In the genomic region with DNA sequence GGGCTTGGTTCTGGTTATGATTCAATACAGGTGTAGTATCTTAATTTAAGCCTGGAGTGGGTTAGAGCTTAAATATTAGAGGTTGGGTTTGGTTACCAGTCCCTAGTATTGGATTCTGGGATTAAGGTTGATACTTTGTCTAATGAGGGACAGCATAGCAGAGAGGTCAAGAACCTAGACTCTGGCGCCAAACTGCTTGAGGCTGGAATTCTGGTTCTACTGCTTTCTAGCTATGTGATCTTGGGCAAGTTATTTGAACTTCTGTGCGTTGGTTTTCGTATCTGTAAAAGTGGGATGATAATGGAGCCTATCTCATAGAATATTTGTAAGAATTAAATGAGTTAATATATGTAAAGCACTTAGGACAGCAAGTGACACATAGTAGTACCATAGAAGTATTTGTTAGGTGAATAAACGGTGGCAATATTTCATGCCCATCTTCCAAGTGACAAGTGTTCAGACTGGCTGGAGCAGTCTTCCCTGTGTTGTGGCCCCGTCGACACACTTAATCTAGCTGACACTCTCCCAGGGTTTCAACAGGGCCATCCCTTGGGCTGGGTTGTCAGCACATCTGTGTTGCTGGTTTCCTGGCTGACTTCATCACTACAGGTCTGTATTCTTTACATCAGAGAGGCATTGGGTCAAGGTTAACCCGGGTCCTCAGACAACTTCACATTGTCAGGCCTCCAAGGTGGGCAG, we compare ENCODE assay signal across 27 cellular contexts. TPM values are rescaled to one million over a fixed set of nuclear protein-coding genes. Genes with fewer than 3 reads are reported as not detected.
A peak's percentile ranks its signal among the peaks of the same experiment; 100 is the strongest.
DNase-seq lines count a peak whose midpoint lies in the region; ATAC-seq, FAIRE-seq and TF ChIP-seq lines count a peak whose summit lies in the region.
"Had no signal": no experiment of that assay in that cellular context is flagged by ENCODE, and none has a peak within 500 bp of the region (broad histone marks: within the 10 kb centered on the region; RNA-seq: fewer than 3 reads in every experiment).

No MANE protein-coding gene starts in this region.

- TF ChIP-seq POLR2A in K562 (conservative IDR thresholded peaks at IDR 0.05) (no peak), spleen (IDR thresholded peaks at IDR 0.05) (no peak)

- TF ChIP-seq RAD21 in K562 (CRISPR knock-in tag; conservative IDR thresholded peaks at IDR 0.05 in 1 of 2, IDR thresholded peaks at IDR 0.05 in 1 of 2): no peak

- H3K4me1 ChIP-seq in K562 (replicated peaks in 1 of 2; ENCODE audit: control insufficient read depth in 2 of 2, insufficient read depth in 2 of 2, low read length in 2 of 2) (peaks cover 1 to 4% of the 10 kb centered on the region in 2 experiments; a peak in 3 of 5 replicates), spleen (peaks cover 9 to 38% (median 15%) of the 10 kb centered on the region in 6 donors)

- no peak overlapping the region for H3K4me2 ChIP-seq in K562 (ENCODE audit: insufficient read depth, low read length)

- H3K27me3 Mint-ChIP-seq in activated T-cell treated with anti-CD3 and anti-CD28 coated beads, Interleukin-2, amount 50 U/mL, for 72 hours (ENCODE audit: low read depth): no peaks in the 10 kb centered on the region
- no peaks in the 10 kb centered on the region for H3K27me3 Mint-ChIP-seq in activated T-cell treated with anti-CD3 and anti-CD28 coated beads, Interleukin-2, amount 50 U/mL, for 24 hours
- H3K27me3 Mint-ChIP-seq in type B pancreatic cell: no peaks in the 10 kb centered on the region

- WGBS in K562 (ENCODE audit: insufficient coverage, low coverage, missing lambda C conversion rate): 34% methylated on average over 7 of the region's 7 CpGs
- 78 to 92% (median 86%) methylated on average over 6 to 7 of the region's 7 CpGs for WGBS in spleen, 5 donors

- H2AFZ ChIP-seq in K562 (ENCODE audit: low read depth, low read length): no peak overlapping the region

- TF ChIP-seq CTCF in K562 (IDR thresholded peaks at IDR 0.05 in 2 of 3, conservative IDR thresholded peaks at IDR 0.05 in 1 of 3; ENCODE audit: insufficient read depth in 2 of 3, low read depth in 1 of 3, low read length in 3 of 3) (no peak), type B pancreatic cell (conservative IDR thresholded peaks at IDR 0.05) (no peak), spleen (IDR thresholded peaks at IDR 0.05 in 8 of 11, conservative IDR thresholded peaks at IDR 0.05 in 3 of 11) (no peak)

- H3K4me3 ChIP-seq in K562 (no peak overlapping the region), spleen (no peak overlapping the region)
- H3K4me3 ChIP-seq: tibial artery had no signal

- no peaks in the 10 kb centered on the region for H3K9me3 ChIP-seq in K562 (replicated peaks; ENCODE audit: control insufficient read depth, insufficient read depth, low read depth, low read length)
- no peaks in the 10 kb centered on the region for H3K9me3 ChIP-seq in spleen
- H3K9me3 ChIP-seq: neutrophil, tibial artery had no signal

- H3K36me3 Mint-ChIP-seq in activated T-cell treated with anti-CD3 and anti-CD28 coated beads, Interleukin-2, amount 50 U/mL, for 72 hours (ENCODE audit: insufficient read depth in 2 of 2): peaks cover 0 to 12% of the 10 kb centered on the region in 2 donors
- H3K36me3 Mint-ChIP-seq in activated T-cell treated with anti-CD3 and anti-CD28 coated beads, Interleukin-2, amount 50 U/mL, for 24 hours (ENCODE audit: low read depth): peaks cover 4% of the 10 kb centered on the region
- H3K36me3 Mint-ChIP-seq in type B pancreatic cell: peaks cover 4% of the 10 kb centered on the region

- no peak for FAIRE-seq in K562 (lab: Jason Lieb, UNC)
- FAIRE-seq in HTR-8/SVneo (lab: Jason Lieb, UNC): no peak
- FAIRE-seq: A204.1, GM12892, keratinocyte, RCC 7860 had no signal

- H3K79me2 ChIP-seq in K562 (ENCODE audit: control insufficient read depth, insufficient read depth, low read length): no peaks in the 10 kb centered on the region

- H3K36me3 ChIP-seq in K562 (ENCODE audit: control insufficient read depth, insufficient read depth, low read length) (no peaks in the 10 kb centered on the region), spleen (peaks cover 0 to 42% (median 9%) of the 10 kb centered on the region in 6 donors)
- H3K36me3 ChIP-seq: tibial artery had no signal

- CTCF ChIA-PET in K562 (lab: Yijun Ruan, JAX; ENCODE audit: low intra/inter-chr PET ratio): interaction anchor here (0.5 kb wide), 1 partner anchor 56 kb away, joined by 5 read pairs; no protein-coding TSS in a partner anchor

- POLR2A ChIA-PET in K562 (lab: Yijun Ruan, JAX): interaction anchor here (0.6 to 1.2 kb wide), 2 partner anchors 15 to 44 kb away, joined by 3 to 4 read pairs; no protein-coding TSS in a partner anchor

- peaks cover 43% of the 10 kb centered on the region for H3K4me1 Mint-ChIP-seq in activated T-cell treated with anti-CD3 and anti-CD28 coated beads, Interleukin-2, amount 50 U/mL, for 72 hours (ENCODE audit: low read depth)
- peaks cover 40% of the 10 kb centered on the region for H3K4me1 Mint-ChIP-seq in activated T-cell treated with anti-CD3 and anti-CD28 coated beads, Interleukin-2, amount 50 U/mL, for 24 hours (ENCODE audit: low read depth)
- peaks cover 24% of the 10 kb centered on the region for H3K4me1 Mint-ChIP-seq in type B pancreatic cell (ENCODE audit: unreplicated experiment)

- no peak for TF ChIP-seq EP300 in K562 (IDR thresholded peaks at IDR 0.05; ENCODE audit: low read length)

- H3K27ac ChIP-seq in K562 (ENCODE audit: extremely low read depth, low read depth, low read length) (no peak overlapping the region), layer of hippocampus (ENCODE audit: low read depth, low read length) (peak overlapping the region; percentile 39), spleen (no peak overlapping the region)
- H3K27ac ChIP-seq: HL-60, neutrophil, tibial artery had no signal

- H3K27me3 ChIP-seq in K562 (ENCODE audit: control insufficient read depth in 2 of 2, insufficient read depth in 2 of 2, low read length in 2 of 2): no peaks in the 10 kb centered on the region
- H3K27me3 ChIP-seq in layer of hippocampus (ENCODE audit: control insufficient read depth, insufficient read depth, low read length): no peaks in the 10 kb centered on the region
- H3K27me3 ChIP-seq in spleen (replicated peaks in 1 of 7): no peaks in the 10 kb centered on the region
- H3K27me3 ChIP-seq: tibial artery had no signal

- ATAC-seq in activated T-cell treated with anti-CD3 and anti-CD28 coated beads, Interleukin-2, amount 50 U/mL, for 72 hours (replicated peaks in 1 of 2): no peak
- ATAC-seq in K562: no peak

- peak overlapping the region in 1 of 2 donors; percentile 42 for H3K4me3 Mint-ChIP-seq in activated T-cell treated with anti-CD3 and anti-CD28 coated beads, Interleukin-2, amount 50 U/mL, for 72 hours
- no peak overlapping the region for H3K4me3 Mint-ChIP-seq in activated T-cell treated with anti-CD3 and anti-CD28 coated beads, Interleukin-2, amount 50 U/mL, for 24 hours
- H3K4me3 Mint-ChIP-seq in type B pancreatic cell: peak overlapping the region; percentile 20

- no peaks in the 10 kb centered on the region for H3K9me3 Mint-ChIP-seq in activated T-cell treated with anti-CD3 and anti-CD28 coated beads, Interleukin-2, amount 50 U/mL, for 72 hours
- H3K9me3 Mint-ChIP-seq in activated T-cell treated with anti-CD3 and anti-CD28 coated beads, Interleukin-2, amount 50 U/mL, for 24 hours: no peaks in the 10 kb centered on the region
- no peaks in the 10 kb centered on the region for H3K9me3 Mint-ChIP-seq in type B pancreatic cell

- H3K9me1 ChIP-seq in K562 (ENCODE audit: control insufficient read depth, insufficient read depth, low read length): no peaks in the 10 kb centered on the region

- in situ Hi-C loops in K562 (cut with MboI): no loop called here

- peak overlapping the region; percentile 25 for H3K27ac Mint-ChIP-seq in activated T-cell treated with anti-CD3 and anti-CD28 coated beads, Interleukin-2, amount 50 U/mL, for 72 hours
- H3K27ac Mint-ChIP-seq in activated T-cell treated with anti-CD3 and anti-CD28 coated beads, Interleukin-2, amount 50 U/mL, for 24 hours: no peak overlapping the region
- H3K27ac Mint-ChIP-seq in type B pancreatic cell: peak overlapping the region; percentile 64

- no peak for DNase-seq in activated T-cell treated with anti-CD3 and anti-CD28 coated beads, Interleukin-2, amount 50 U/mL, for 72 hours
- no peak for DNase-seq in activated T-cell treated with anti-CD3 and anti-CD28 coated beads, Interleukin-2, amount 50 U/mL, for 24 hours
- no peak for DNase-seq in K562 (ENCODE audit: extremely low read depth in 1 of 4, low spot score in 3 of 4)
- no peak for DNase-seq in type B pancreatic cell (ENCODE audit: extremely low spot score, unreplicated experiment)
- no peak for DNase-seq in NCI-H187 treated with DMSO at 0.1 percent for 48 hours (lab: John Stamatoyannopoulos, UW)
- no peak for DNase-seq in HTR-8/SVneo (ENCODE audit: insufficient read length, low spot score)
- no peak for DNase-seq in spleen
- DNase-seq: activated CD4-positive, alpha-beta T cell treated with anti-CD3 and anti-CD28 coated beads, Interleukin-2, amount 50 U/mL, for 48 hours; activated naive CD4-positive, alpha-beta T cell; COR-L47; effector memory CD4-positive, alpha-beta T cell; GOT3; NCI-H1417; NK-92 treated with Interleukin-12 subunit alpha and Interleukin-12 subunit beta, amount 100 ng/mL, for 24 hours; tibial artery had no signal

- intact Hi-C loops in K562 (cut with micrococcal nuclease): no loop called here
- intact Hi-C loops in spleen (cut with DNase I; ENCODE audit: low total_unique reads): no loop called here

- BruUV-seq in K562 (replicated peaks; lab: Mats Ljungman, UMichigan): TSS peak; percentile 34

- H4K20me1 ChIP-seq in K562 (replicated peaks; ENCODE audit: control insufficient read depth, insufficient read depth, low read length): no peaks in the 10 kb centered on the region

- H3K9ac ChIP-seq in K562 (ENCODE audit: insufficient read depth in 1 of 2, low read depth in 2 of 2, low read length in 2 of 2): no peak overlapping the region

RNA-seq across cellular contexts. Expression of a gene that starts 3.0 kb away (rescaled TPM):
- total RNA-seq in activated T-cell treated with anti-CD3 and anti-CD28 coated beads, Interleukin-2, amount 50 U/mL, for 72 hours: under 1 TPM; 0.26 to 0.44 TPM
- not detected in 2 replicates for total RNA-seq in K562 (2011; cell fraction: chromatin; rRNA removed; ENCODE audit: low replicate concordance)
- total RNA-seq in K562 (2011; cell fraction: nucleolus; rRNA removed): not detected in 2 replicates
- not detected in 2 replicates for total RNA-seq in K562 (2011; cell fraction: nucleoplasm; rRNA removed)
- total RNA-seq in K562 (2014; rRNA removed): 0.04 TPM in 1 of 2 replicates, not detected in the other
- total RNA-seq in K562 (2014; rRNA removed; fragmentation: Illumina TruSeq; extraction: Trizol): not detected in 2 replicates
- total RNA-seq in K562 (2015; rRNA removed; fragmentation: Illumina TruSeq; extraction: Trizol): not detected in 2 replicates
- not detected in 2 replicates for total RNA-seq in K562 (2021)
- polyA plus RNA-seq in K562 (2011; rRNA removed): 0.03 TPM in 1 of 2 replicates, not detected in the other
- polyA plus RNA-seq in K562 (2011; cell fraction: cytosol; rRNA removed): 0.04 TPM in 1 of 2 replicates, not detected in the other
- 0.16 TPM in 1 of 2 replicates, not detected in the other for polyA plus RNA-seq in K562 (2011; cell fraction: nucleus; rRNA removed)
- 0.17 TPM in 1 of 2 replicates, not detected in the other for polyA plus RNA-seq in K562 (2012)
- not detected in 2 replicates for polyA plus RNA-seq in K562 (2014; fragmentation: Illumina TruSeq; extraction: Trizol)
- not detected for polyA plus RNA-seq in K562 (2014; fragmentation: Nextera tagmentation; extraction: Ambion mirVana)
- not detected in 2 replicates for polyA plus RNA-seq in K562 (2014; rRNA removed)
- polyA minus RNA-seq in K562 (2011; rRNA and poly(A)+ RNA removed): 0.12 TPM in 1 of 2 replicates, not detected in the other
- polyA minus RNA-seq in K562 (2011; cell fraction: cytosol; rRNA and poly(A)+ RNA removed): not detected in 2 replicates
- polyA minus RNA-seq in K562 (2011; cell fraction: nucleus; rRNA and poly(A)+ RNA removed): not detected in 2 replicates
- 3.7 and 18.9 TPM in 2 replicates for total RNA-seq in type B pancreatic cell (ENCODE audit: low replicate concordance)
- under 1 TPM in 3 of 7 donors, not detected in 4; 0.32 to 0.92 (median 0.70) TPM for total RNA-seq in spleen
- polyA plus RNA-seq in spleen: under 1 TPM; 0.05 to 0.16 (median 0.13) TPM
- total RNA-seq: chondrocyte, lung microvascular endothelial cell, M059J, pulmonary artery endothelial cell, SK-MEL-5 had no signal

RNA-seq across cellular contexts. Expression of a gene that starts 16.5 kb away (rescaled TPM):
- 10 to 100 TPM; 34.4 to 36.0 TPM for total RNA-seq in activated T-cell treated with anti-CD3 and anti-CD28 coated beads, Interleukin-2, amount 50 U/mL, for 72 hours
- total RNA-seq in K562 (2011; cell fraction: chromatin; rRNA removed; ENCODE audit: low replicate concordance): 20.5 and 93.3 TPM in 2 replicates
- total RNA-seq in K562 (2011; cell fraction: nucleolus; rRNA removed): 6.8 and 10.9 TPM in 2 replicates
- 27.2 and 35.5 TPM in 2 replicates for total RNA-seq in K562 (2011; cell fraction: nucleoplasm; rRNA removed)
- total RNA-seq in K562 (2014; rRNA removed): 34.2 and 44.0 TPM in 2 replicates
- 68.9 and 93.0 TPM in 2 replicates for total RNA-seq in K562 (2014; rRNA removed; fragmentation: Illumina TruSeq; extraction: Trizol)
- total RNA-seq in K562 (2015; rRNA removed; fragmentation: Illumina TruSeq; extraction: Trizol): 70.2 and 75.8 TPM in 2 replicates
- 54.1 and 57.1 TPM in 2 replicates for total RNA-seq in K562 (2021)
- polyA plus RNA-seq in K562 (2011; rRNA removed): 31.2 and 50.6 TPM in 2 replicates
- polyA plus RNA-seq in K562 (2011; cell fraction: cytosol; rRNA removed): 4.7 and 9.4 TPM in 2 replicates
- 7.0 and 13.4 TPM in 2 replicates for polyA plus RNA-seq in K562 (2011; cell fraction: nucleus; rRNA removed)
- polyA plus RNA-seq in K562 (2012): 39.9 and 43.0 TPM in 2 replicates
- polyA plus RNA-seq in K562 (2014; fragmentation: Illumina TruSeq; extraction: Trizol): 74.4 and 92.1 TPM in 2 replicates
- 10 to 100 TPM; 40.0 to 50.9 TPM for polyA plus RNA-seq in K562 (2014; fragmentation: Nextera tagmentation; extraction: Ambion mirVana)
- polyA plus RNA-seq in K562 (2014; rRNA removed): 62.4 and 69.0 TPM in 2 replicates
- 39.2 and 49.2 TPM in 2 replicates for polyA minus RNA-seq in K562 (2011; rRNA and poly(A)+ RNA removed)
- 14.5 and 19.5 TPM in 2 replicates for polyA minus RNA-seq in K562 (2011; cell fraction: cytosol; rRNA and poly(A)+ RNA removed)
- 19.5 and 30.1 TPM in 2 replicates for polyA minus RNA-seq in K562 (2011; cell fraction: nucleus; rRNA and poly(A)+ RNA removed)
- 31.7 and 39.9 TPM in 2 replicates for total RNA-seq in type B pancreatic cell (ENCODE audit: low replicate concordance)
- total RNA-seq in spleen: 10 to 100 TPM; 15.8 to 35.5 (median 27.1) TPM
- polyA plus RNA-seq in spleen: 10 to 100 TPM; 12.2 to 15.2 (median 14.4) TPM

RNA-seq across cellular contexts. Expression of a gene that starts 36.4 kb away (rescaled TPM):
- 1 to 10 TPM in 1 of 2 donors, under 1 TPM in 1; 0.62 to 1.4 TPM for total RNA-seq in activated T-cell treated with anti-CD3 and anti-CD28 coated beads, Interleukin-2, amount 50 U/mL, for 72 hours
- 1.5 and 4.3 TPM in 2 replicates for total RNA-seq in K562 (2011; cell fraction: chromatin; rRNA removed; ENCODE audit: low replicate concordance)
- total RNA-seq in K562 (2011; cell fraction: nucleolus; rRNA removed): 2.2 and 2.3 TPM in 2 replicates
- total RNA-seq in K562 (2011; cell fraction: nucleoplasm; rRNA removed): 1.7 and 2.3 TPM in 2 replicates
- 0.45 and 0.78 TPM in 2 replicates for total RNA-seq in K562 (2014; rRNA removed)
- total RNA-seq in K562 (2014; rRNA removed; fragmentation: Illumina TruSeq; extraction: Trizol): 0.15 and 0.16 TPM in 2 replicates
- 0.15 and 0.33 TPM in 2 replicates for total RNA-seq in K562 (2015; rRNA removed; fragmentation: Illumina TruSeq; extraction: Trizol)
- 0.78 and 1.3 TPM in 2 replicates for total RNA-seq in K562 (2021)
- polyA plus RNA-seq in K562 (2011; rRNA removed): 0.38 and 0.61 TPM in 2 replicates
- 0.49 and 0.50 TPM in 2 replicates for polyA plus RNA-seq in K562 (2011; cell fraction: cytosol; rRNA removed)
- 2.9 and 5.0 TPM in 2 replicates for polyA plus RNA-seq in K562 (2011; cell fraction: nucleus; rRNA removed)
- polyA plus RNA-seq in K562 (2012): 0.76 and 2.1 TPM in 2 replicates
- 0.37 and 0.43 TPM in 2 replicates for polyA plus RNA-seq in K562 (2014; fragmentation: Illumina TruSeq; extraction: Trizol)
- polyA plus RNA-seq in K562 (2014; fragmentation: Nextera tagmentation; extraction: Ambion mirVana): under 1 TPM in 1 of 2 experiments, not detected in 1; 0.03 TPM
- polyA plus RNA-seq in K562 (2014; rRNA removed): 0.44 and 1.1 TPM in 2 replicates
- 0.60 and 0.78 TPM in 2 replicates for polyA minus RNA-seq in K562 (2011; rRNA and poly(A)+ RNA removed)
- not detected in 2 replicates for polyA minus RNA-seq in K562 (2011; cell fraction: cytosol; rRNA and poly(A)+ RNA removed)
- polyA minus RNA-seq in K562 (2011; cell fraction: nucleus; rRNA and poly(A)+ RNA removed): 1.3 and 3.3 TPM in 2 replicates
- total RNA-seq in type B pancreatic cell (ENCODE audit: low replicate concordance): 3.7 and 4.9 TPM in 2 replicates
- total RNA-seq in spleen: 10 to 100 TPM; 50.6 to 84.3 (median 57.8) TPM
- polyA plus RNA-seq in spleen: 100 to 1,000 TPM in 1 of 3 donors, 10 to 100 TPM in 2; 21.4 to 116 (median 64.3) TPM

RNA-seq across cellular contexts. Expression of a gene that starts 50.8 kb away (rescaled TPM):
- 10 to 100 TPM; 14.6 to 15.2 TPM for total RNA-seq in activated T-cell treated with anti-CD3 and anti-CD28 coated beads, Interleukin-2, amount 50 U/mL, for 72 hours
- total RNA-seq in K562 (2011; cell fraction: chromatin; rRNA removed; ENCODE audit: low replicate concordance): 18.5 and 36.8 TPM in 2 replicates
- total RNA-seq in K562 (2011; cell fraction: nucleolus; rRNA removed): 31.2 and 31.5 TPM in 2 replicates
- total RNA-seq in K562 (2011; cell fraction: nucleoplasm; rRNA removed): 45.5 and 69.2 TPM in 2 replicates
- 16.3 and 25.4 TPM in 2 replicates for total RNA-seq in K562 (2014; rRNA removed)
- 13.1 and 18.3 TPM in 2 replicates for total RNA-seq in K562 (2014; rRNA removed; fragmentation: Illumina TruSeq; extraction: Trizol)
- 16.1 and 16.2 TPM in 2 replicates for total RNA-seq in K562 (2015; rRNA removed; fragmentation: Illumina TruSeq; extraction: Trizol)
- total RNA-seq in K562 (2021): 37.5 and 41.9 TPM in 2 replicates
- 10.7 and 15.7 TPM in 2 replicates for polyA plus RNA-seq in K562 (2011; rRNA removed)
- 16.7 and 26.0 TPM in 2 replicates for polyA plus RNA-seq in K562 (2011; cell fraction: cytosol; rRNA removed)
- 25.7 and 35.1 TPM in 2 replicates for polyA plus RNA-seq in K562 (2011; cell fraction: nucleus; rRNA removed)
- polyA plus RNA-seq in K562 (2012): 22.2 and 44.4 TPM in 2 replicates
- 28.6 and 30.4 TPM in 2 replicates for polyA plus RNA-seq in K562 (2014; fragmentation: Illumina TruSeq; extraction: Trizol)
- 10 to 100 TPM; 23.5 to 26.9 TPM for polyA plus RNA-seq in K562 (2014; fragmentation: Nextera tagmentation; extraction: Ambion mirVana)
- 18.7 and 23.6 TPM in 2 replicates for polyA plus RNA-seq in K562 (2014; rRNA removed)
- 7.6 and 8.9 TPM in 2 replicates for polyA minus RNA-seq in K562 (2011; rRNA and poly(A)+ RNA removed)
- 14.8 and 17.6 TPM in 2 replicates for polyA minus RNA-seq in K562 (2011; cell fraction: cytosol; rRNA and poly(A)+ RNA removed)
- polyA minus RNA-seq in K562 (2011; cell fraction: nucleus; rRNA and poly(A)+ RNA removed): 6.9 and 11.6 TPM in 2 replicates
- 19.7 and 37.4 TPM in 2 replicates for total RNA-seq in type B pancreatic cell (ENCODE audit: low replicate concordance)
- total RNA-seq in spleen: 10 to 100 TPM; 20.2 to 66.4 (median 42.3) TPM
- 10 to 100 TPM in 1 of 3 donors, 1 to 10 TPM in 2; 8.4 to 24.1 (median 9.5) TPM for polyA plus RNA-seq in spleen
